ENCODE assay signal across 7 cellular contexts in the genomic region with DNA sequence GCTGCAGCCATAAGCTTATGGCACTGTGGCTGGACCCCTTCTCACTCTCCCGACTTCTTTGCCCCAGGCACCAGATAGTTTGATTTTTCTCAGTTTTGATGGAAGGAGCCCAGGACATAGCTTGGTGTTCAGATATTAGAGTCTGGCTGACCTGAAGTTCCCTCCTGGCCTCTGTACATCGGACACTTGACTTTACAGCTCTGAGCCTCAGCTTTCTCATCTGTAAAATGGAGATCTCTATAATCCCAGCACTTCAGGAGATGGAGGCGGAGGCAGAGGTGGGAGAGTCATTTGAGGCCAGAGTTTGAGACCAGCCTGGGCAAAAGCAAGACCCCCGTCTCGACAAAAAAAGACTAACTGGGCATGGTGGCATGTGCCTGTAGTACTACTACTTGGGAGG. TPM values are rescaled to one million over a fixed set of nuclear protein-coding genes. Genes with fewer than 3 reads are reported as not detected.
DNase-seq lines count a peak whose midpoint lies in the region; ATAC-seq and TF ChIP-seq lines count a peak whose summit lies in the region.

No MANE protein-coding gene starts in this region.

- CTCF ChIA-PET in activated CD8-positive, alpha-beta T cell treated with anti-CD3 and anti-CD28 coated beads, Interleukin-2, amount 10 ng/mL, durations not matched to agents 7 days and 5 days (lab: Charles Lee), result interaction anchor here (0.9 to 1.2 kb wide), 2 partner anchors 125 to 142 kb away, joined by 3 to 5 read pairs; a partner anchor contains a TSS

- H3K4me1 Mint-ChIP-seq in HFFc6 (ENCODE audit: low read depth), result peaks cover 13% of the 10 kb centered on the region; the same call in 1 of the 2 replicates
- peaks cover 36% of the 10 kb centered on the region for H3K4me1 Mint-ChIP-seq in activated CD8-positive, alpha-beta T cell treated with anti-CD3 and anti-CD28 coated beads, Interleukin-2, amount 10 ng/mL, durations not matched to agents 7 days and 5 days (ENCODE audit: low read depth)
- H3K4me1 Mint-ChIP-seq in stimulated activated naive CD8-positive, alpha-beta T cell treated with anti-CD3 and anti-CD28 coated beads, Interleukin-15, amount 100 ng/mL, for 72 hours, result peaks cover 39% of the 10 kb centered on the region

- POLR2A ChIA-PET in activated CD8-positive, alpha-beta T cell treated with anti-CD3 and anti-CD28 coated beads, Interleukin-2, amount 10 ng/mL, durations not matched to agents 7 days and 5 days (lab: Charles Lee), result interaction anchor here (1.4 kb wide), 1 partner anchor 10 kb away, joined by 10 read pairs; no protein-coding TSS in a partner anchor

- H3K4me1 ChIP-seq in iPS-18a (ENCODE audit: control insufficient read depth, low read depth, low read length), result no peaks in the 10 kb centered on the region

- no peak for TF ChIP-seq CTCF in HFFc6 (IDR thresholded peaks at IDR 0.05)

- peak overlapping the region; percentile 74 for H3K4me3 ChIP-seq in iPS-18a (ENCODE audit: low read length)

- no peaks in the 10 kb centered on the region for H3K27me3 Mint-ChIP-seq in HFFc6 (ENCODE audit: insufficient read depth)
- no peaks in the 10 kb centered on the region for H3K27me3 Mint-ChIP-seq in activated CD8-positive, alpha-beta T cell treated with anti-CD3 and anti-CD28 coated beads, Interleukin-2, amount 10 ng/mL, durations not matched to agents 7 days and 5 days (ENCODE audit: low read depth)
- no peaks in the 10 kb centered on the region for H3K27me3 Mint-ChIP-seq in stimulated activated naive CD8-positive, alpha-beta T cell treated with anti-CD3 and anti-CD28 coated beads, Interleukin-15, amount 100 ng/mL, for 72 hours

- intact Hi-C loops in left colon (cut with DNase I, micrococcal nuclease), result no loop called here

- no peak for ATAC-seq in activated CD8-positive, alpha-beta T cell treated with anti-CD3 and anti-CD28 coated beads, Interleukin-2, amount 10 ng/mL, durations not matched to agents 7 days and 5 days
- ATAC-seq in stimulated activated naive CD8-positive, alpha-beta T cell treated with anti-CD3 and anti-CD28 coated beads, Interleukin-15, amount 100 ng/mL, for 72 hours, result no peak
- no peak for ATAC-seq in left colon

- no peaks in the 10 kb centered on the region for H3K9me3 ChIP-seq in iPS-18a (ENCODE audit: control insufficient read depth, low read depth, low read length)

- peaks cover 11% of the 10 kb centered on the region for H3K27me3 ChIP-seq in iPS-18a (ENCODE audit: control insufficient read depth, insufficient read depth, low read length)

- no peak overlapping the region; the same call in 1 of the 2 replicates for H3K27ac Mint-ChIP-seq in HFFc6
- H3K27ac Mint-ChIP-seq in activated CD8-positive, alpha-beta T cell treated with anti-CD3 and anti-CD28 coated beads, Interleukin-2, amount 10 ng/mL, durations not matched to agents 7 days and 5 days, result peak overlapping the region; percentile 53
- peak overlapping the region; percentile 92 to 95 for H3K27ac Mint-ChIP-seq in stimulated activated naive CD8-positive, alpha-beta T cell treated with anti-CD3 and anti-CD28 coated beads, Interleukin-15, amount 100 ng/mL, for 72 hours

- peak overlapping the region; percentile 67 for H3K9ac ChIP-seq in iPS-18a (ENCODE audit: low read length)

- peaks cover 2% of the 10 kb centered on the region; the same call in 1 of the 2 replicates for H3K36me3 Mint-ChIP-seq in HFFc6 (ENCODE audit: low read depth)
- H3K36me3 Mint-ChIP-seq in activated CD8-positive, alpha-beta T cell treated with anti-CD3 and anti-CD28 coated beads, Interleukin-2, amount 10 ng/mL, durations not matched to agents 7 days and 5 days (ENCODE audit: low read depth), result peaks cover 17% of the 10 kb centered on the region

- peak overlapping the region; percentile 86 for H3K4me3 Mint-ChIP-seq in HFFc6
- peak overlapping the region; percentile 76 for H3K4me3 Mint-ChIP-seq in activated CD8-positive, alpha-beta T cell treated with anti-CD3 and anti-CD28 coated beads, Interleukin-2, amount 10 ng/mL, durations not matched to agents 7 days and 5 days
- H3K4me3 Mint-ChIP-seq in stimulated activated naive CD8-positive, alpha-beta T cell treated with anti-CD3 and anti-CD28 coated beads, Interleukin-15, amount 100 ng/mL, for 72 hours, result peak overlapping the region; percentile 87 to 95

- DNase-seq in HFFc6 (no peak), left colon (no peak), NCI-H748 treated with DMSO at 0.1 percent for 48 hours (lab: John Stamatoyannopoulos, UW) (no peak), NCI-H1694 treated with DMSO at 0.1 percent for 48 hours (lab: John Stamatoyannopoulos, UW) (no peak)
- no peak for DNase-seq in activated CD8-positive, alpha-beta T cell treated with anti-CD3 and anti-CD28 coated beads, Interleukin-2, amount 10 ng/mL, durations not matched to agents 7 days and 5 days
- no peak for DNase-seq in stimulated activated naive CD8-positive, alpha-beta T cell treated with anti-CD3 and anti-CD28 coated beads, Interleukin-15, amount 100 ng/mL, for 72 hours

- H3K27ac ChIP-seq in iPS-18a (ENCODE audit: low read length), result no peak overlapping the region

- peaks cover 7% of the 10 kb centered on the region for H3K36me3 ChIP-seq in iPS-18a (ENCODE audit: control insufficient read depth, low read depth, low read length)

- H3K9me3 Mint-ChIP-seq in HFFc6, result no peaks in the 10 kb centered on the region
- H3K9me3 Mint-ChIP-seq in activated CD8-positive, alpha-beta T cell treated with anti-CD3 and anti-CD28 coated beads, Interleukin-2, amount 10 ng/mL, durations not matched to agents 7 days and 5 days (ENCODE audit: insufficient read depth), result peaks cover 3% of the 10 kb centered on the region
- peaks cover 0 to 6% of the 10 kb centered on the region in 2 donors for H3K9me3 Mint-ChIP-seq in stimulated activated naive CD8-positive, alpha-beta T cell treated with anti-CD3 and anti-CD28 coated beads, Interleukin-15, amount 100 ng/mL, for 72 hours

RNA-seq across cellular contexts. Expression of a gene that starts 0.9 kb away (rescaled TPM):
- total RNA-seq in HFFc6 (2021; fragmentation: NEBNext Ultra II Directional; extraction: Animal tissue kit (Norgen Biotek cat#: 25700)), result 10 to 100 TPM; 22.9 to 28.3 (median 25.5) TPM
- 10 to 100 TPM; 27.8 to 28.9 TPM for total RNA-seq in activated CD8-positive, alpha-beta T cell treated with anti-CD3 and anti-CD28 coated beads, Interleukin-2, amount 10 ng/mL, durations not matched to agents 7 days and 5 days
- total RNA-seq in left colon, result 100 to 1,000 TPM in 1 of 2 donors, 10 to 100 TPM in 1; 90.8 to 132 TPM

RNA-seq across cellular contexts. Expression of a gene that starts 1.0 kb away (rescaled TPM):
- total RNA-seq in HFFc6 (2021; fragmentation: NEBNext Ultra II Directional; extraction: Animal tissue kit (Norgen Biotek cat#: 25700)), result under 1 TPM; 0.37 to 0.67 (median 0.55) TPM
- total RNA-seq in activated CD8-positive, alpha-beta T cell treated with anti-CD3 and anti-CD28 coated beads, Interleukin-2, amount 10 ng/mL, durations not matched to agents 7 days and 5 days, result 1 to 10 TPM; 4.2 to 5.0 TPM
- total RNA-seq in left colon, result 1 to 10 TPM; 7.9 to 9.1 TPM

RNA-seq across cellular contexts. Expression of a gene that starts 30.0 kb away (rescaled TPM):
- 1 to 10 TPM in 5 of 6 experiments, under 1 TPM in 1; 0.91 to 1.7 (median 1.4) TPM for total RNA-seq in HFFc6 (2021; fragmentation: NEBNext Ultra II Directional; extraction: Animal tissue kit (Norgen Biotek cat#: 25700))
- under 1 TPM; 0.60 to 0.90 TPM for total RNA-seq in activated CD8-positive, alpha-beta T cell treated with anti-CD3 and anti-CD28 coated beads, Interleukin-2, amount 10 ng/mL, durations not matched to agents 7 days and 5 days
- under 1 TPM in 1 of 2 donors, not detected in 1; 0.56 TPM for total RNA-seq in left colon

RNA-seq across cellular contexts. Expression of a gene that starts 31.3 kb away (rescaled TPM):
- 10 to 100 TPM; 10.1 to 13.7 (median 12.2) TPM for total RNA-seq in HFFc6 (2021; fragmentation: NEBNext Ultra II Directional; extraction: Animal tissue kit (Norgen Biotek cat#: 25700))
- total RNA-seq in activated CD8-positive, alpha-beta T cell treated with anti-CD3 and anti-CD28 coated beads, Interleukin-2, amount 10 ng/mL, durations not matched to agents 7 days and 5 days, result 1 to 10 TPM in 1 of 2 experiments, under 1 TPM in 1; 0.11 to 1.3 TPM
- total RNA-seq in left colon, result 1 to 10 TPM; 2.7 to 5.3 TPM

RNA-seq across cellular contexts. Expression of a gene that starts 45.4 kb away (rescaled TPM):
- total RNA-seq in HFFc6 (2021; fragmentation: NEBNext Ultra II Directional; extraction: Animal tissue kit (Norgen Biotek cat#: 25700)), result 10 to 100 TPM; 19.9 to 29.0 (median 26.5) TPM
- total RNA-seq in activated CD8-positive, alpha-beta T cell treated with anti-CD3 and anti-CD28 coated beads, Interleukin-2, amount 10 ng/mL, durations not matched to agents 7 days and 5 days, result 100 to 1,000 TPM in 1 of 2 experiments, 10 to 100 TPM in 1; 90.1 to 104 TPM
- total RNA-seq in left colon, result 10 to 100 TPM; 30.5 to 33.9 TPM
